Comparison of ENCODE assay signal across 1 cellular context in the genomic region with DNA sequence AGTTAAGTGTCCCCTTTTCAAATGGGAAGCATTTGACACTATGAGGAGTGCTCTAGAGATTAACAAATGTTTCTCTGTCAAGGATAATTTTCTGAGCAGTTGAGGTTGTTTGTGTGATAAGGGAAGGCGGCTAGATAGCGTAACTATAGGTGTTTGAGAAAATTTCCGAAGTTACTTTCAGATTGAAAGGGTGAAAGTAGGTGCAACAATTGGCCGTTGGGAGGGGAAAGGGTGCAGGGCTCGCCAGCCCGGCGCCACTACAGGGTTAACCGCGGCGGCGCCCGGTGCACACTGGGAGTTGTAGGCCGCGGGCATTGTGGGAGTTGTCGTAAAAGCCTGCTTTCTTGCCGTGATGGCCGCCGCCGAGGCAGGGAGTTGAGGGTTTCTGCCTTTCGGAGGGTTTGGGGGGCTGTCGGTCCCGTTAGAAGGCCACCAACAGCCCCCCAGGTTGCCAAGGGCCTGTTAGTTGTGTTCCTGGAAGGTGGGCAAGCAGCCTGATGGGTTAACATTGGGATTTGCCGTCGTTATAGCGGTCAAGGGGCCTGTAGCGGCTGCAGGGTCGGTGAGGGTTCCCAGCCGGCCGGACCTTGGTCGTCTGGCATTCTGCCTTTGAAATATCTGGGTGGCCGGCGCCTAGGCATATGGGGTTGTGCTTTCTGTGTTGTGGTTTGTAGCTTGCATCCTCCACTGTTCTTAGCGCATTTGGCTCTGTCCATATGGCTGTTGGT.
TF ChIP-seq lines count a peak whose summit lies in the region.

No MANE protein-coding gene starts in this region.

TF ChIP-seq in SK-N-SH, 30 proteins besides CTCF, POLR2A, EP300 and RAD21 (continued from another document):
- TF ChIP-seq MXI1 (IDR thresholded peaks at IDR 0.05; ENCODE audit: low read depth, low read length) = peak; percentile 65
- no peak for TF ChIP-seq IRF3 (IDR thresholded peaks at IDR 0.05; ENCODE audit: low read depth, low read length)
- TF ChIP-seq POLR2AphosphoS5 (IDR thresholded peaks at IDR 0.05; ENCODE audit: low read depth, low read length) = peak; percentile 77
- peak; percentile 27; the same call in 1 of the 2 replicates for TF ChIP-seq RCOR1 (IDR thresholded peaks at IDR 0.05; ENCODE audit: low read length)
- TF ChIP-seq GABPA (IDR thresholded peaks at IDR 0.05; ENCODE audit: low read depth) = peak; percentile 48; the same call in 1 of the 2 replicates
- TF ChIP-seq CHD2 (IDR thresholded peaks at IDR 0.05; ENCODE audit: low read length, partially characterized antibody) = peak; percentile 83
- no peak for TF ChIP-seq NRF1 (IDR thresholded peaks at IDR 0.05; ENCODE audit: low read depth, low read length)
- peak; percentile 73 for TF ChIP-seq MAX (IDR thresholded peaks at IDR 0.05; ENCODE audit: low read depth)
- peak; percentile 97 for TF ChIP-seq YY1 (IDR thresholded peaks at IDR 0.05; ENCODE audit: low read depth)
- no peak for TF ChIP-seq RFX5 (IDR thresholded peaks at IDR 0.05; ENCODE audit: low read length)
- no peak for TF ChIP-seq RXRA (IDR thresholded peaks at IDR 0.05; ENCODE audit: borderline replicate concordance, low read depth)
- TF ChIP-seq SIN3A (IDR thresholded peaks at IDR 0.05; ENCODE audit: borderline replicate concordance, low read depth, low read length) = no peak
- peak; percentile 33 for TF ChIP-seq TCF12 (IDR thresholded peaks at IDR 0.05)
- TF ChIP-seq ELF1 (IDR thresholded peaks at IDR 0.05) = no peak; the same call in 1 of the 2 replicates
- TF ChIP-seq TAF1 (IDR thresholded peaks at IDR 0.05; ENCODE audit: borderline replicate concordance, low read depth, low read length) = peak; percentile 77
- TF ChIP-seq NFIC (IDR thresholded peaks at IDR 0.05; ENCODE audit: borderline replicate concordance) = no peak; the same call in 1 of the 2 replicates
- TF ChIP-seq, protein P1, sequence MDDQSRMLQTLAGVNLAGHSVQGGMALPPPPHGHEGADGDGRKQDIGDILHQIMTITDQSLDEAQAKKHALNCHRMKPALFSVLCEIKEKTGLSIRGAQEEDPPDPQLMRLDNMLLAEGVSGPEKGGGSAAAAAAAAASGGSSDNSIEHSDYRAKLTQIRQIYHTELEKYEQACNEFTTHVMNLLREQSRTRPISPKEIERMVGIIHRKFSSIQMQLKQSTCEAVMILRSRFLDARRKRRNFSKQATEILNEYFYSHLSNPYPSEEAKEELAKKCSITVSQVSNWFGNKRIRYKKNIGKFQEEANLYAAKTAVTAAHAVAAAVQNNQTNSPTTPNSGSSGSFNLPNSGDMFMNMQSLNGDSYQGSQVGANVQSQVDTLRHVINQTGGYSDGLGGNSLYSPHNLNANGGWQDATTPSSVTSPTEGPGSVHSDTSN (IDR thresholded peaks at IDR 0.05) = peak; percentile 27; the same call in 1 of the 2 replicates
- no peak for TF ChIP-seq FOSL2 (IDR thresholded peaks at IDR 0.05; ENCODE audit: borderline replicate concordance, low read depth)
